14 cellular contexts compared by ENCODE assay signal in the genomic region with DNA sequence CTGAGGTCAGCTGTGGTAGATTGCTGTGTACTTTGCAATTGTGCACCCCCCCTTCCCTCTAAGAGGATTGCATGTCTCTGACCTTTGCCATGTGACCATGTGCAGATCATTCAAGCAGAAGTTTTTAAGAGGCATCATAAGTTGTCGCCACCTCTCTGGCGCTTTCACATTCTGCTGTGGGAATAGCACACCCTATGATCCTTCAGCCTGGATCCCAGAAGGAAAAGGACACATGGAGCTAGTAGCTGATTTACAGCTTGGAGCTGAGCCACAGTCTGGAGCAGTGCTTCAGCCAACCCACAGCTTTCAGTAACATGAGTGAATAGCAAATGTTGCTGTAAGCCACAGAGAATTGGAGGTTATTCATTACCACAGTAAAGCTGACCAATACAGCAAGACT.
DNase-seq lines count a peak whose midpoint lies in the region; ATAC-seq and TF ChIP-seq lines count a peak whose summit lies in the region.
"Had no signal": no experiment of that assay in that cellular context is flagged by ENCODE, and none has a peak within 500 bp of the region (broad histone marks: within the 10 kb centered on the region; RNA-seq: fewer than 3 reads in every experiment).

No MANE protein-coding gene starts in this region.

- CTCF ChIA-PET in AG04449 (lab: Yijun Ruan, JAX) = interaction anchor here (1.0 kb wide), 1 partner anchor 12 kb away, joined by 5 read pairs; no protein-coding TSS in a partner anchor
- CTCF ChIA-PET in HEK293 (lab: Yijun Ruan, JAX) = no interaction called here

- TF ChIP-seq CTCF in AG04449 (IDR thresholded peaks at IDR 0.05; ENCODE audit: insufficient read depth, low read length, missing control alignments) = no peak
- TF ChIP-seq CTCF in HEK293 (tag by site-specific recombination; IDR thresholded peaks at IDR 0.05) = no peak
- no peak for TF ChIP-seq CTCF in right lobe of liver (IDR thresholded peaks at IDR 0.05)
- TF ChIP-seq CTCF in transverse colon (IDR thresholded peaks at IDR 0.05) = no peak

- H3K9me3 ChIP-seq in HEK293 (ENCODE audit: control insufficient read depth, insufficient read depth, low read depth, low read length) (no peaks in the 10 kb centered on the region), right lobe of liver (no peaks in the 10 kb centered on the region), transverse colon (no peaks in the 10 kb centered on the region)

- H3K4me1 ChIP-seq in HEK293 (ENCODE audit: control insufficient read depth, insufficient read depth, low read length) = no peaks in the 10 kb centered on the region
- H3K4me1 ChIP-seq in right lobe of liver = no peaks in the 10 kb centered on the region
- H3K4me1 ChIP-seq in transverse colon = no peaks in the 10 kb centered on the region

- intact Hi-C loops in right lobe of liver (cut with DNase I) = no loop called here
- intact Hi-C loops in transverse colon (cut with DNase I; ENCODE audit: low total_unique reads) = no loop called here

- DNase-seq in AG04449 (ENCODE audit: low read depth, low spot score) = peak; percentile 23
- DNase-seq in cerebellum (ENCODE audit: low spot score) = peak; percentile 65
- DNase-seq in right lobe of liver = no peak
- no peak for DNase-seq in transverse colon
- DNase-seq in mesenteric fat pad (ENCODE audit: low spot score) = no peak
- DNase-seq: activated CD4-positive, alpha-beta T cell treated with anti-CD3 and anti-CD28 coated beads for 36 hours; activated gamma-delta T cell treated with Interleukin-2 at 50 U/mL for 16 hours; KG1; NCI-H2227 treated with DMSO at 0.1 percent for 48 hours had no signal

- in situ Hi-C loops in transverse colon (cut with MboI; ENCODE audit: low pct_ligation_motif_present in 1 of 4, low pct_unique_long_range_greater_than_20kb in 1 of 4, low sequenced_read_pairs in 3 of 4) = loop anchor here in 2 of 4 donors (25.0 kb wide), 2 partner anchors 123 to 452 kb away; no protein-coding TSS in a partner anchor

- H3K27me3 ChIP-seq in right lobe of liver = no peaks in the 10 kb centered on the region
- no peaks in the 10 kb centered on the region for H3K27me3 ChIP-seq in transverse colon

- 65% methylated on average over 2 of the region's 2 CpGs for WGBS in right lobe of liver (ENCODE audit: insufficient coverage, low coverage, low lambda C conversion rate, missing lambda C conversion rate)
- WGBS in transverse colon (ENCODE audit: low coverage in 1 of 2), 2 donors = 47% methylated on average over 2 of the region's 2 CpGs; no CpG with 5 or more reads in 1 of the 2 donors

- H3K4me3 ChIP-seq in AG04449 (ENCODE audit: low read depth, low read length) = no peak overlapping the region
- H3K4me3 ChIP-seq in HEK293 (ENCODE audit: low read depth, low read length) = no peak overlapping the region
- no peak overlapping the region for H3K4me3 ChIP-seq in right lobe of liver
- H3K4me3 ChIP-seq in transverse colon = no peak overlapping the region
- H3K4me3 ChIP-seq: coronary artery had no signal

- ATAC-seq in right lobe of liver = peak; percentile 52 to 86 (median 61)
- ATAC-seq in HG03108 (IDR thresholded peaks at IDR 0.05; ENCODE audit: unreplicated experiment) = no peak
- no peak for ATAC-seq in HG02763 (IDR thresholded peaks at IDR 0.05; ENCODE audit: unreplicated experiment)
- ATAC-seq: activated CD4-positive, alpha-beta T cell treated with anti-CD3 and anti-CD28 coated beads for 36 hours had no signal

- H3K36me3 ChIP-seq in HEK293 (ENCODE audit: control insufficient read depth in 2 of 2, insufficient read depth in 1 of 2, low read length in 2 of 2) (no peaks in the 10 kb centered on the region), right lobe of liver (no peaks in the 10 kb centered on the region), transverse colon (no peaks in the 10 kb centered on the region)

- POLR2A ChIA-PET in AG04449 (lab: Yijun Ruan, JAX) = no interaction called here
- POLR2A ChIA-PET in HEK293 (lab: Yijun Ruan, JAX) = no interaction called here

- TF ChIP-seq EP300 in transverse colon (IDR thresholded peaks at IDR 0.05; ENCODE audit: low read depth) = no peak

- H3K27ac ChIP-seq in HEK293 (ENCODE audit: extremely low read depth, low read depth, low read length) (no peak overlapping the region), right lobe of liver (no peak overlapping the region), transverse colon (no peak overlapping the region)
- H3K27ac ChIP-seq: C4-2B, coronary artery had no signal

- TF ChIP-seq POLR2A in right lobe of liver (IDR thresholded peaks at IDR 0.05) = no peak
- TF ChIP-seq POLR2A in transverse colon (IDR thresholded peaks at IDR 0.05) = no peak

TF ChIP-seq in HEK293, 187 proteins besides CTCF, POLR2A, EP300 and RAD21:
- TF ChIP-seq, protein P1, sequence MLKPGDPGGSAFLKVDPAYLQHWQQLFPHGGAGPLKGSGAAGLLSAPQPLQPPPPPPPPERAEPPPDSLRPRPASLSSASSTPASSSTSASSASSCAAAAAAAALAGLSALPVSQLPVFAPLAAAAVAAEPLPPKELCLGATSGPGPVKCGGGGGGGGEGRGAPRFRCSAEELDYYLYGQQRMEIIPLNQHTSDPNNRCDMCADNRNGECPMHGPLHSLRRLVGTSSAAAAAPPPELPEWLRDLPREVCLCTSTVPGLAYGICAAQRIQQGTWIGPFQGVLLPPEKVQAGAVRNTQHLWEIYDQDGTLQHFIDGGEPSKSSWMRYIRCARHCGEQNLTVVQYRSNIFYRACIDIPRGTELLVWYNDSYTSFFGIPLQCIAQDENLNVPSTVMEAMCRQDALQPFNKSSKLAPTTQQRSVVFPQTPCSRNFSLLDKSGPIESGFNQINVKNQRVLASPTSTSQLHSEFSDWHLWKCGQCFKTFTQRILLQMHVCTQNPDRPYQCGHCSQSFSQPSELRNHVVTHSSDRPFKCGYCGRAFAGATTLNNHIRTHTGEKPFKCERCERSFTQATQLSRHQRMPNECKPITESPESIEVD (tag by site-specific recombination; IDR thresholded peaks at IDR 0.05) = no peak
- TF ChIP-seq ZNF184 (tag by site-specific recombination; IDR thresholded peaks at IDR 0.05) = no peak
- no peak for TF ChIP-seq ZFP41 (tag by site-specific recombination; IDR thresholded peaks at IDR 0.05; ENCODE audit: borderline replicate concordance)
- TF ChIP-seq, protein P2, sequence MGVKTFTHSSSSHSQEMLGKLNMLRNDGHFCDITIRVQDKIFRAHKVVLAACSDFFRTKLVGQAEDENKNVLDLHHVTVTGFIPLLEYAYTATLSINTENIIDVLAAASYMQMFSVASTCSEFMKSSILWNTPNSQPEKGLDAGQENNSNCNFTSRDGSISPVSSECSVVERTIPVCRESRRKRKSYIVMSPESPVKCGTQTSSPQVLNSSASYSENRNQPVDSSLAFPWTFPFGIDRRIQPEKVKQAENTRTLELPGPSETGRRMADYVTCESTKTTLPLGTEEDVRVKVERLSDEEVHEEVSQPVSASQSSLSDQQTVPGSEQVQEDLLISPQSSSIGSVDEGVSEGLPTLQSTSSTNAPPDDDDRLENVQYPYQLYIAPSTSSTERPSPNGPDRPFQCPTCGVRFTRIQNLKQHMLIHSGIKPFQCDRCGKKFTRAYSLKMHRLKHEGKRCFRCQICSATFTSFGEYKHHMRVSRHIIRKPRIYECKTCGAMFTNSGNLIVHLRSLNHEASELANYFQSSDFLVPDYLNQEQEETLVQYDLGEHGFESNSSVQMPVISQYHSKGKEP (tag by site-specific recombination; IDR thresholded peaks at IDR 0.05) = 0 out of 2 replicates have a peak, but pooled peaks have one; percentile 25

Comparison
In these comparisons a context has a peak if more than half of its experiments do, and no peak if none do; other contexts are left out.
1. DNase-seq: peak in AG04449 (single experiment) and cerebellum (single experiment); none in right lobe of liver (0 of 3), transverse colon (single experiment) and mesenteric fat pad (single experiment).
2. ATAC-seq: peak in right lobe of liver (4 of 4); none in HG03108 (single experiment) and HG02763 (single experiment).